In the genomic region with DNA sequence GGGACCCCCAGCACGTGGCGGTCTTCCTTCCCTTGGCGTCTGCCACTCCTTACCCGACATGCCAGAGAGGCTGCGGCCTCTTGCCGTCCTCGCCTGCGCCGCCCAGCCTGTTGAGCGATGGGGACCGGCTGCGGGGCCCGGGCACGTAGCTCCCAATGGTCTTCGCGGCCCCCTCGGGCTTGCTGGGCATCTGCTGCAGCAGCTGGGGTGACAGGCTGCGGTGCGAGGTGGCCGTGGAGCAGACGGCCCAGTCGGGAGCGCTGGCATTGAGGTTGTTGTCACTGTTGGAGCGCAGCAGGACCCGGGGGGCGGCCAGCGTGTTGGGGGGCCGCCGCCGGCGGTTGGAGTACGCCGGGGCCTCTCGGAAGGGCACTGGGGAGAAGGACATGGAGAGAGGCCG, we compare ENCODE assay signal across 24 cellular contexts.
"Had no signal": no experiment of that assay in that cellular context is flagged by ENCODE, and none has a peak within 500 bp of the region (broad histone marks: within the 10 kb centered on the region; RNA-seq: fewer than 3 reads in every experiment).

No MANE protein-coding gene starts in this region.

- H3K36me3 ChIP-seq: colonic mucosa, esophagus muscularis mucosa, esophagus squamous epithelium, gastrocnemius medialis, gastroesophageal sphincter, heart left ventricle, heart right ventricle had no signal

- H3K9me3 ChIP-seq: colonic mucosa, esophagus muscularis mucosa, esophagus squamous epithelium, gastrocnemius medialis, gastroesophageal sphincter, heart left ventricle, heart right ventricle had no signal

- H3K4me3 ChIP-seq: colonic mucosa, coronary artery, dorsolateral prefrontal cortex, esophagus muscularis mucosa, esophagus squamous epithelium, gastrocnemius medialis, gastroesophageal sphincter, heart left ventricle, heart right ventricle had no signal

- DNase-seq: colonic mucosa; cortex of kidney; dermis blood vessel endothelial cell; dorsolateral prefrontal cortex; effector CD4-positive, alpha-beta T cell; effector CD8-positive, alpha-beta T cell; effector memory CD4-positive, alpha-beta T cell; effector memory CD8-positive, alpha-beta T cell; endodermal cell; erythroblast; esophagus squamous epithelium; foreskin fibroblast; foreskin keratinocyte; foreskin melanocyte; gastrocnemius medialis; glutamatergic neuron; head of caudate nucleus; heart left ventricle; heart right ventricle had no signal

- H3K27ac ChIP-seq: colonic mucosa, coronary artery, dorsolateral prefrontal cortex, epithelial cell of prostate, esophagus muscularis mucosa, esophagus squamous epithelium, foreskin keratinocyte, gastrocnemius medialis, gastroesophageal sphincter, heart left ventricle, heart right ventricle had no signal

- H3K27me3 ChIP-seq: colonic mucosa had no signal

- ATAC-seq: effector memory CD8-positive, alpha-beta T cell; esophagus mucosa; foreskin keratinocyte; gastrocnemius medialis; gastroesophageal sphincter; heart left ventricle; heart right ventricle had no signal

- H3K4me1 ChIP-seq: colonic mucosa, esophagus squamous epithelium, foreskin keratinocyte, gastrocnemius medialis had no signal
